ENCODE assay signal across 26 cellular contexts in genomic region chr11:88590366-88590765, GRCh38.
"Had no signal": no experiment of that assay in that cellular context is flagged by ENCODE, and none has a peak within 500 bp of the region (broad histone marks: within the 10 kb centered on the region; RNA-seq: fewer than 3 reads in every experiment).

No MANE protein-coding gene starts in this region.

- H3K4me1 Mint-ChIP-seq: activated CD4-positive, alpha-beta memory T cell treated with anti-CD3 and anti-CD28 coated beads, Interleukin-2, amount 10 ng/mL, durations not matched to agents 7 days and 5 days; activated CD8-positive, alpha-beta memory T cell treated with anti-CD3 and anti-CD28 coated beads, Interleukin-2, amount 10 ng/mL, durations not matched to agents 7 days and 5 days; activated naive CD4-positive, alpha-beta T cell treated with anti-CD3 and anti-CD28 coated beads, Interleukin-2, amount 10 ng/mL, durations not matched to agents 7 days and 5 days had no signal

- ATAC-seq: activated CD8-positive, alpha-beta memory T cell treated with anti-CD3 and anti-CD28 coated beads, Interleukin-2, amount 10 ng/mL, durations not matched to agents 7 days and 5 days; body of pancreas had no signal

- H3K27ac Mint-ChIP-seq: activated CD4-positive, alpha-beta memory T cell treated with anti-CD3 and anti-CD28 coated beads, Interleukin-2, amount 10 ng/mL, durations not matched to agents 7 days and 5 days; activated CD8-positive, alpha-beta memory T cell treated with anti-CD3 and anti-CD28 coated beads, Interleukin-2, amount 10 ng/mL, durations not matched to agents 7 days and 5 days; activated naive CD4-positive, alpha-beta T cell treated with anti-CD3 and anti-CD28 coated beads, Interleukin-2, amount 10 ng/mL, durations not matched to agents 7 days and 5 days; activated naive CD8-positive, alpha-beta T cell treated with anti-CD3 and anti-CD28 coated beads for 36 hours had no signal

- H3K27ac ChIP-seq: body of pancreas, breast epithelium, SJCRH30, SK-N-MC, WERI-Rb-1 had no signal

- H3K36me3 Mint-ChIP-seq: activated CD8-positive, alpha-beta memory T cell treated with anti-CD3 and anti-CD28 coated beads, Interleukin-2, amount 10 ng/mL, durations not matched to agents 7 days and 5 days; activated naive CD4-positive, alpha-beta T cell treated with anti-CD3 and anti-CD28 coated beads, Interleukin-2, amount 10 ng/mL, durations not matched to agents 7 days and 5 days; activated naive CD8-positive, alpha-beta T cell treated with anti-CD3 and anti-CD28 coated beads for 36 hours had no signal

- H3K4me3 Mint-ChIP-seq: activated CD4-positive, alpha-beta memory T cell treated with anti-CD3 and anti-CD28 coated beads, Interleukin-2, amount 10 ng/mL, durations not matched to agents 7 days and 5 days; activated CD8-positive, alpha-beta memory T cell treated with anti-CD3 and anti-CD28 coated beads, Interleukin-2, amount 10 ng/mL, durations not matched to agents 7 days and 5 days; activated naive CD4-positive, alpha-beta T cell treated with anti-CD3 and anti-CD28 coated beads, Interleukin-2, amount 10 ng/mL, durations not matched to agents 7 days and 5 days; activated naive CD8-positive, alpha-beta T cell treated with anti-CD3 and anti-CD28 coated beads for 36 hours had no signal

- H3K4me3 ChIP-seq: body of pancreas, breast epithelium, SJCRH30, SK-N-MC had no signal

- H3K9me3 ChIP-seq: body of pancreas, breast epithelium, SJCRH30 had no signal

- DNase-seq: activated CD4-positive, alpha-beta memory T cell treated with anti-CD3 and anti-CD28 coated beads, Interleukin-2, amount 10 ng/mL, durations not matched to agents 7 days and 5 days; activated CD4-positive, alpha-beta T cell treated with anti-CD3 and anti-CD28 coated beads for 1 hour; activated CD4-positive, alpha-beta T cell treated with anti-CD3 and anti-CD28 coated beads for 48 hours; activated CD4-positive, CD25-positive, alpha-beta regulatory T cell; activated CD8-positive, alpha-beta memory T cell treated with anti-CD3 and anti-CD28 coated beads for 24 hours; activated CD8-positive, alpha-beta memory T cell treated with anti-CD3 and anti-CD28 coated beads, Interleukin-2, amount 10 ng/mL, durations not matched to agents 7 days and 5 days; activated CD8-positive, alpha-beta memory T cell treated with anti-CD3 and anti-CD28 coated beads, Interleukin-2, amount 50 U/mL, for 48 hours; activated effector memory CD4-positive, alpha-beta T cell treated with Interleukin-2 at 50 U/mL for 16 hours; activated naive CD4-positive, alpha-beta T cell treated with anti-CD3 and anti-CD28 coated beads, Interleukin-2, amount 10 ng/mL, durations not matched to agents 7 days and 5 days; activated naive CD8-positive, alpha-beta T cell treated with anti-CD3 and anti-CD28 coated beads for 36 hours; activated T-cell treated with anti-CD3 and anti-CD28 coated beads, Interleukin-2, amount 50 U/mL, for 48 hours; amniotic stem cell; aorta; body of pancreas; NCI-H1105; NCI-H1417 treated with DMSO at 0.1 percent for 48 hours; NCI-H2029; NCI-H345; NCI-H524 treated with DMSO at 0.1 percent for 48 hours; NK-92 treated with Interleukin-12 subunit alpha and Interleukin-12 subunit beta, amount 100 ng/mL, for 24 hours; SHP77; SJCRH30; T1000; WERI-Rb-1 had no signal

- H3K27me3 Mint-ChIP-seq: activated CD4-positive, alpha-beta memory T cell treated with anti-CD3 and anti-CD28 coated beads, Interleukin-2, amount 10 ng/mL, durations not matched to agents 7 days and 5 days; activated naive CD4-positive, alpha-beta T cell treated with anti-CD3 and anti-CD28 coated beads, Interleukin-2, amount 10 ng/mL, durations not matched to agents 7 days and 5 days; activated naive CD8-positive, alpha-beta T cell treated with anti-CD3 and anti-CD28 coated beads for 36 hours had no signal

- H3K9me3 Mint-ChIP-seq: activated CD4-positive, alpha-beta memory T cell treated with anti-CD3 and anti-CD28 coated beads, Interleukin-2, amount 10 ng/mL, durations not matched to agents 7 days and 5 days; activated naive CD4-positive, alpha-beta T cell treated with anti-CD3 and anti-CD28 coated beads, Interleukin-2, amount 10 ng/mL, durations not matched to agents 7 days and 5 days; activated naive CD8-positive, alpha-beta T cell treated with anti-CD3 and anti-CD28 coated beads for 36 hours had no signal

- H3K27me3 ChIP-seq: body of pancreas, breast epithelium, SJCRH30 had no signal

- H3K36me3 ChIP-seq: breast epithelium, SJCRH30, WERI-Rb-1 had no signal

- H3K4me1 ChIP-seq: body of pancreas, breast epithelium, SJCRH30 had no signal
